In the genomic region with DNA sequence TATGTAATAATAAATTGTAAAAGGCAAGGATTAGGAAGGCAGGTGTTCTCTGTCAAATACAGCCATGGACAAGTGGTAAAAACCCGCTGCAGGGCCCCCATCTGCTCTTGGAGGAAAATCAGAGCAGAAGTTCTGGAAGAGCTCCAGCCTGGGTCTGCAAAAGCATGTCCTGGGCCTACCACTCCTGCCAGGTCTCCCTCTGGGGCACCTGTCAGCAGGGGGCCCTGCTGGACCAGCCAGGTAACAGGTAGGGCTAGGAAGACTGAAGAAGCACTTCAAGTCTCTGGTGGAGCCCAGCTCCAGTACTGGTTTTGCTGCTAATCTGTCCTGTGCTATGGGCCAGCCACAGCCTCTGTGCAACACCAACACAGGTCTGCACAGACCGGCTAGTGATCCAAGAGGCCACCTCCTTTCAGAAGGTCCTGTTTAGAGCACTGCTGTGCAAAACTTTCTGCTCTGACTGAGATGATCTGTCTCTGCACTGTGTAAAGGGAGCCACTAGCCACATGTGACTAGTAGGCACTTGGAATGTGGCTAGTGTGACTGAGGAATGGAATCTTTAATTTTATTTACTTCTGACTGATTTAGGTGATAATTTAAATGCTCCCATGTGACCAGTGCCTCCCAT, we compare ENCODE assay signal across 14 cellular contexts. TPM values are rescaled to one million over a fixed set of nuclear protein-coding genes. Genes with fewer than 3 reads are reported as not detected.
DNase-seq lines count a peak whose midpoint lies in the region; ATAC-seq and TF ChIP-seq lines count a peak whose summit lies in the region.
"Had no signal": no experiment of that assay in that cellular context is flagged by ENCODE, and none has a peak within 500 bp of the region (broad histone marks: within the 10 kb centered on the region; RNA-seq: fewer than 3 reads in every experiment).

No MANE protein-coding gene starts in this region.

- peak; percentile 15 for TF ChIP-seq CTCF in GM10266 (IDR thresholded peaks at IDR 0.05; ENCODE audit: control insufficient read depth, insufficient read depth, low read depth, missing control alignments)
- peak; percentile 38 for TF ChIP-seq CTCF in RWPE2 (IDR thresholded peaks at IDR 0.05; ENCODE audit: poor library complexity, severe bottlenecking)
- TF ChIP-seq CTCF in lower lobe of right lung (IDR thresholded peaks at IDR 0.05), result peak; percentile 14

- H3K27me3 ChIP-seq in BLaER1 (no peaks in the 10 kb centered on the region), RWPE2 (ENCODE audit: insufficient read depth, poor library complexity, severe bottlenecking) (no peaks in the 10 kb centered on the region), lower lobe of right lung (ENCODE audit: low read depth) (no peaks in the 10 kb centered on the region)

- intact Hi-C loops in lower lobe of right lung (cut with DNase I), result loop anchor here (10.0 kb wide), 1 partner anchor 243 kb away; no protein-coding TSS in a partner anchor

- H3K4me2 ChIP-seq in BLaER1, result peak overlapping the region; percentile 96

- H3K27ac ChIP-seq in BLaER1 (peak overlapping the region; percentile 100), RWPE2 (ENCODE audit: poor library complexity, severe bottlenecking) (no peak overlapping the region), lower lobe of right lung (no peak overlapping the region)

- DNase-seq in GM10266 (ENCODE audit: extremely low spot score) (no peak), RWPE2 (ENCODE audit: low spot score) (no peak), lower lobe of right lung (no peak), H4 (ENCODE audit: low spot score) (no peak)
- no peak for DNase-seq in activated CD4-positive, alpha-beta T cell treated with anti-CD3 and anti-CD28 coated beads, Interleukin-2, amount 50 U/mL, for 4 hours
- DNase-seq: NCI-H1930; stimulated activated CD4-positive, alpha-beta T cell treated with anti-CD3 and anti-CD28 coated beads, Interleukin-2, amount 100 ng/mL, for 24 hours had no signal

- peak overlapping the region; percentile 92 for H3K9ac ChIP-seq in BLaER1

- peaks cover 28% of the 10 kb centered on the region for H3K36me3 ChIP-seq in BLaER1
- peaks cover 76% of the 10 kb centered on the region for H3K36me3 ChIP-seq in RWPE2 (ENCODE audit: low read depth)
- H3K36me3 ChIP-seq in lower lobe of right lung, result peaks cover 23% of the 10 kb centered on the region

- H3K9me3 ChIP-seq in BLaER1 (no peaks in the 10 kb centered on the region), RWPE2 (ENCODE audit: severe bottlenecking) (no peaks in the 10 kb centered on the region), lower lobe of right lung (no peaks in the 10 kb centered on the region)

- peak overlapping the region; percentile 27 for H3K4me3 ChIP-seq in BLaER1
- no peak overlapping the region for H3K4me3 ChIP-seq in RWPE2 (ENCODE audit: severe bottlenecking)
- H3K4me3 ChIP-seq in lower lobe of right lung, result no peak overlapping the region

- peak; percentile 69 for ATAC-seq in RWPE2 (ENCODE audit: low read depth)
- ATAC-seq in lower lobe of right lung, result peak in 1 of 2 donors; percentile 35
- no peak for ATAC-seq in GM18511 (IDR thresholded peaks at IDR 0.05; ENCODE audit: unreplicated experiment)
- no peak for ATAC-seq in HG03378 (IDR thresholded peaks at IDR 0.05; ENCODE audit: unreplicated experiment)
- ATAC-seq: activated CD4-positive, CD25-positive, alpha-beta regulatory T cell treated with anti-CD3 and anti-CD28 coated beads, Interleukin-2, amount 50 U/mL, for 24 hours had no signal

- H4K20me1 ChIP-seq in BLaER1, result no peaks in the 10 kb centered on the region; the same call in 1 of the 2 replicates

- peaks cover 94% of the 10 kb centered on the region for H3K4me1 ChIP-seq in BLaER1
- no peaks in the 10 kb centered on the region for H3K4me1 ChIP-seq in RWPE2 (ENCODE audit: insufficient read depth, poor library complexity, severe bottlenecking)
- H3K4me1 ChIP-seq in lower lobe of right lung, result peaks cover 60% of the 10 kb centered on the region

RNA-seq across cellular contexts. Expression of gene RRBP1, which starts 30.2 kb away (rescaled TPM):
- total RNA-seq in lower lobe of right lung, result 138 TPM
- 48.6 and 61.6 TPM in 2 replicates for total RNA-seq in H4 (2014; rRNA removed; shearing (Covaris generic))

RNA-seq across cellular contexts. Expression of gene BANF2, which starts 47.9 kb away (rescaled TPM):
- not detected for total RNA-seq in lower lobe of right lung
- total RNA-seq in H4 (2014; rRNA removed; shearing (Covaris generic)), result not detected in 2 replicates
- total RNA-seq: activated naive CD4-positive, alpha-beta T cell treated with anti-CD3 and anti-CD28 coated beads, Interleukin-2, amount 50 U/mL, for 72 hours; RPMI7951; subcutaneous adipose tissue had no signal
